24 cellular contexts compared by ENCODE assay signal in the genomic region with DNA sequence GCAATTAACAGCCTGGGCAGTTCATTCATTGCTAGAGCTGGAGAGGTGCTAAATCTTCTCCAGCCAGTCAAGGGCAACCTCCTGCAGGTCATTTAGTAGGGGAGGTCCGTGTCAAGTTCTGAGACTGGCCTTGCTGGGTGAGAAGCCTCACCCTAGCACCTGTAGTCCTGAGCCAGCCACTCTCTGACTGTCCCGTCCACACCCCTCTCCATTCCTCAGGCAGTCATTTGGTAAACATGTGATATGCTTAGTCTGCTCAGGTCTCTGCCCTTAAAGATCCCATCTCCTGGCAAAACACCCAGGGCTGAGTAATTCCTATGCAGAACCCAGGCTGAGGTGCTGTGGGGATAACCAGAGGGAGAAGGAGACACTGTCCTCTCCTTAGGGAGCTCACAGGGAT. TPM values are rescaled to one million over a fixed set of nuclear protein-coding genes. Genes with fewer than 3 reads are reported as not detected.
DNase-seq lines count a peak whose midpoint lies in the region; ATAC-seq and TF ChIP-seq lines count a peak whose summit lies in the region.
"Had no signal": no experiment of that assay in that cellular context is flagged by ENCODE, and none has a peak within 500 bp of the region (broad histone marks: within the 10 kb centered on the region; RNA-seq: fewer than 3 reads in every experiment).

No MANE protein-coding gene starts in this region.

- H3K4me1 ChIP-seq in Panc1 (ENCODE audit: control insufficient read depth, insufficient read depth, low read length) (no peaks in the 10 kb centered on the region), hepatocyte (ENCODE audit: insufficient read depth) (peaks cover 10% of the 10 kb centered on the region), spleen (peaks cover 0 to under 1% (median 0%) of the 10 kb centered on the region in 6 donors)

- H3K27ac ChIP-seq in Panc1 (ENCODE audit: low read length) (no peak overlapping the region), hepatocyte (no peak overlapping the region), spleen (no peak overlapping the region)

- no TSS peak for BruUV-seq in Panc1 (replicated peaks; lab: Mats Ljungman, UMichigan)

- WGBS in hepatocyte (ENCODE audit: low lambda C conversion rate, missing lambda C conversion rate): 53% methylated on average over 2 of the region's 2 CpGs
- WGBS in spleen, 5 donors: 65 to 89% (median 75%) methylated on average over 1 to 2 of the region's 2 CpGs

- intact Hi-C loops in Panc1 (cut with micrococcal nuclease; ENCODE audit: unreplicated experiment) (no loop called here), spleen (cut with DNase I; ENCODE audit: low total_unique reads) (no loop called here)

- H4K20me1 ChIP-seq in hepatocyte (ENCODE audit: insufficient read depth, poor library complexity, severe bottlenecking): no peaks in the 10 kb centered on the region

- ATAC-seq in Panc1 (0 out of 2 replicates have a peak, but pooled peaks have one; percentile 17), HG03139 (IDR thresholded peaks at IDR 0.05; ENCODE audit: unreplicated experiment) (no peak)
- ATAC-seq: activated T-cell treated with anti-CD3 and anti-CD28 coated beads, Interleukin-2, amount 50 U/mL, for 4 hours had no signal

- TF ChIP-seq CTCF in Panc1 (IDR thresholded peaks at IDR 0.05) (no peak), hepatocyte (IDR thresholded peaks at IDR 0.05; ENCODE audit: poor library complexity) (no peak), spleen (IDR thresholded peaks at IDR 0.05 in 8 of 11, conservative IDR thresholded peaks at IDR 0.05 in 3 of 11) (no peak)

- H3K27me3 ChIP-seq in Panc1 (ENCODE audit: control insufficient read depth, insufficient read depth, low read length) (peaks cover 10% of the 10 kb centered on the region), hepatocyte (peaks cover 5% of the 10 kb centered on the region), spleen (replicated peaks in 1 of 7) (peaks cover 0 to 13% (median 0%) of the 10 kb centered on the region in 7 donors)

- H3K4me3 ChIP-seq in Panc1 (ENCODE audit: low read depth in 2 of 2, low read length in 2 of 2): no peak overlapping the region
- H3K4me3 ChIP-seq in hepatocyte: no peak overlapping the region
- H3K4me3 ChIP-seq in spleen: no peak overlapping the region

- CTCF ChIA-PET in Panc1 (lab: Charles Lee): no interaction called here

- DNase-seq in activated CD8-positive, alpha-beta memory T cell treated with anti-CD3 and anti-CD28 coated beads for 24 hours: peak; percentile 33
- no peak for DNase-seq in activated CD8-positive, alpha-beta memory T cell treated with anti-CD3 and anti-CD28 coated beads, Interleukin-2, amount 50 U/mL, for 4 hours
- DNase-seq in Panc1 (ENCODE audit: low read depth, low spot score) (no peak), hepatocyte (ENCODE audit: low spot score) (peak; percentile 53), spleen (peak; percentile 22), DMS53 treated with DMSO at 0.1 percent for 48 hours (lab: John Stamatoyannopoulos, UW; ENCODE audit: unreplicated experiment) (no peak), T-helper 9 cell (no peak)
- DNase-seq: activated CD4-positive, alpha-beta T cell treated with anti-CD3 and anti-CD28 coated beads, Interleukin-2, amount 50 U/mL, for 48 hours; activated naive CD8-positive, alpha-beta T cell treated with anti-CD3 and anti-CD28 coated beads, Interleukin-2, amount 10 ng/mL, durations not matched to agents 7 days and 5 days; activated T-cell treated with anti-CD3 and anti-CD28 coated beads, Interleukin-2, amount 50 U/mL, for 4 hours; CD4-positive, alpha-beta memory T cell; effector CD8-positive, alpha-beta T cell; GOT3; MM.1S; naive B cell; NCI-H187 treated with DMSO at 0.1 percent for 48 hours; NCI-H524; OCI-M1; stimulated activated naive CD4-positive, alpha-beta T cell; SW 1271 had no signal

- POLR2A ChIA-PET in Panc1 (lab: Charles Lee): no interaction called here

- H3K79me2 ChIP-seq in hepatocyte: no peaks in the 10 kb centered on the region

- H2AFZ ChIP-seq in hepatocyte: no peak overlapping the region

- no peaks in the 10 kb centered on the region for H3K36me3 ChIP-seq in Panc1 (ENCODE audit: control insufficient read depth, insufficient read depth, low read length)
- no peaks in the 10 kb centered on the region for H3K36me3 ChIP-seq in hepatocyte (replicated peaks; ENCODE audit: insufficient read depth, low read depth)
- H3K36me3 ChIP-seq in spleen: no peaks in the 10 kb centered on the region

- no peaks in the 10 kb centered on the region for H3K9me2 ChIP-seq in hepatocyte (replicated peaks; ENCODE audit: insufficient read depth)

- no peak overlapping the region for H3K4me2 ChIP-seq in hepatocyte

- in situ Hi-C loops in Panc1 (cut with HindIII; ENCODE audit: low pct_unique_long_range_greater_than_20kb, low sequenced_read_pairs): no loop called here

- TF ChIP-seq POLR2A in spleen (IDR thresholded peaks at IDR 0.05): no peak

- H3K9me3 ChIP-seq in Panc1 (ENCODE audit: control insufficient read depth, insufficient read depth, low read depth, low read length) (no peaks in the 10 kb centered on the region), hepatocyte (ENCODE audit: low read depth) (no peaks in the 10 kb centered on the region), spleen (peaks cover 0 to 8% (median 0%) of the 10 kb centered on the region in 8 donors)

RNA-seq across cellular contexts. Expression of a gene that starts 13.7 kb away (rescaled TPM):
- total RNA-seq in Panc1 (2021; ENCODE audit: unreplicated experiment) (not detected), hepatocyte (0.04 and 3.1 TPM in 2 replicates), spleen (not detected)
- not detected for polyA plus RNA-seq in Panc1 (2012; ENCODE audit: insufficient read length)
- polyA plus RNA-seq in hepatocyte (0.37 TPM in 1 of 2 replicates, not detected in the other), spleen (under 1 TPM; 0.02 to 0.03 (median 0.02) TPM)
- total RNA-seq: activated naive CD8-positive, alpha-beta T cell treated with anti-CD3 and anti-CD28 coated beads, Interleukin-2, amount 10 ng/mL, durations not matched to agents 7 days and 5 days; activated T-cell treated with anti-CD3 and anti-CD28 coated beads, Interleukin-2, amount 50 U/mL, for 4 hours; CD4-positive, alpha-beta memory T cell had no signal
- polyA plus RNA-seq: CD4-positive, alpha-beta memory T cell had no signal

RNA-seq across cellular contexts. Expression of a gene that starts 22.7 kb away (rescaled TPM):
- total RNA-seq in Panc1 (2021; ENCODE audit: unreplicated experiment) (50.2 TPM), hepatocyte (103 and 104 TPM in 2 replicates), spleen (10 to 100 TPM; 21.5 to 50.3 (median 33.9) TPM)
- polyA plus RNA-seq in Panc1 (2012; ENCODE audit: insufficient read length): 92.7 TPM
- polyA plus RNA-seq in hepatocyte (99.4 and 113 TPM in 2 replicates), spleen (10 to 100 TPM; 28.2 to 39.8 (median 35.6) TPM)

RNA-seq across cellular contexts. Expression of a gene that starts 49.9 kb away (rescaled TPM):
- total RNA-seq in Panc1 (2021; ENCODE audit: unreplicated experiment): not detected
- 0.15 TPM for polyA plus RNA-seq in Panc1 (2012; ENCODE audit: insufficient read length)
- not detected in 2 replicates for total RNA-seq in hepatocyte
- polyA plus RNA-seq in hepatocyte: not detected in 2 replicates
- under 1 TPM in 1 of 7 donors, not detected in 6; 0.85 TPM for total RNA-seq in spleen
- polyA plus RNA-seq in spleen: under 1 TPM; 0.06 to 0.09 (median 0.09) TPM
- total RNA-seq: A673; activated naive CD8-positive, alpha-beta T cell treated with anti-CD3 and anti-CD28 coated beads, Interleukin-2, amount 10 ng/mL, durations not matched to agents 7 days and 5 days; activated T-cell treated with anti-CD3 and anti-CD28 coated beads, Interleukin-2, amount 50 U/mL, for 4 hours; HT-29; lower leg skin had no signal
- polyA plus RNA-seq: CD4-positive, alpha-beta memory T cell had no signal

Comparison
In these comparisons a context has a peak if more than half of its experiments do, and no peak if none do; other contexts are left out.
1. DNase-seq: peak in activated CD8-positive, alpha-beta memory T cell treated with anti-CD3 and anti-CD28 coated beads for 24 hours (single experiment), hepatocyte (single experiment) and spleen (single experiment); none in activated CD8-positive, alpha-beta memory T cell treated with anti-CD3 and anti-CD28 coated beads, Interleukin-2, amount 50 U/mL, for 4 hours (single experiment), Panc1 (single experiment), DMS53 treated with DMSO at 0.1 percent for 48 hours (single experiment) and T-helper 9 cell (single experiment).